22 cellular contexts compared by ENCODE assay signal in genomic region chr6:10713962-10714361, GRCh38. TPM values are rescaled to one million over a fixed set of nuclear protein-coding genes. Genes with fewer than 3 reads are reported as not detected.
"Had no signal": no experiment of that assay in that cellular context is flagged by ENCODE, and none has a peak within 500 bp of the region (broad histone marks: within the 10 kb centered on the region; RNA-seq: fewer than 3 reads in every experiment).

No MANE protein-coding gene starts in this region.

- H3K27ac ChIP-seq: body of pancreas, heart left ventricle, neutrophil, ovary, prostate gland, stomach, suprapubic skin, transverse colon had no signal

- H3K4me1 ChIP-seq: body of pancreas, heart left ventricle, prostate gland, stomach, suprapubic skin, transverse colon had no signal

- H3K9me3 ChIP-seq: body of pancreas, neutrophil, ovary, prostate gland, suprapubic skin, transverse colon had no signal

- H3K27me3 Mint-ChIP-seq: activated CD4-positive, alpha-beta T cell treated with anti-CD3 and anti-CD28 coated beads, Interleukin-2, amount 10 ng/mL, durations not matched to agents 24 days and 14 days; activated naive CD4-positive, alpha-beta T cell treated with anti-CD3 and anti-CD28 coated beads, Interleukin-2, amount 10 ng/mL, durations not matched to agents 7 days and 5 days; dendritic cell treated with granulocyte-macrophage colony-stimulating factor and Interleukin-4, amounts not matched to agents 40 ng/mL and 50 ng/mL, for 4 days; T-cell had no signal

- H3K4me3 Mint-ChIP-seq: activated CD4-positive, alpha-beta T cell treated with anti-CD3 and anti-CD28 coated beads, Interleukin-2, amount 10 ng/mL, durations not matched to agents 24 days and 14 days; activated naive CD4-positive, alpha-beta T cell treated with anti-CD3 and anti-CD28 coated beads, Interleukin-2, amount 10 ng/mL, durations not matched to agents 7 days and 5 days; activated T-cell treated with anti-CD3 and anti-CD28 coated beads, Interleukin-2, amount 50 U/mL, for 72 hours; dendritic cell treated with granulocyte-macrophage colony-stimulating factor and Interleukin-4, amounts not matched to agents 40 ng/mL and 50 ng/mL, for 4 days; natural killer cell; T-cell had no signal

- ATAC-seq: activated T-cell treated with anti-CD3 and anti-CD28 coated beads, Interleukin-2, amount 50 U/mL, for 72 hours; body of pancreas; heart left ventricle; natural killer cell; T-cell had no signal

- H3K27me3 ChIP-seq: body of pancreas, heart left ventricle, neutrophil, ovary, stomach, suprapubic skin, transverse colon had no signal

- H3K9me3 Mint-ChIP-seq: natural killer cell, T-cell had no signal

- H3K27ac Mint-ChIP-seq: activated CD4-positive, alpha-beta T cell treated with anti-CD3 and anti-CD28 coated beads, Interleukin-2, amount 10 ng/mL, durations not matched to agents 24 days and 14 days; activated naive CD4-positive, alpha-beta T cell treated with anti-CD3 and anti-CD28 coated beads, Interleukin-2, amount 10 ng/mL, durations not matched to agents 7 days and 5 days; activated T-cell treated with anti-CD3 and anti-CD28 coated beads, Interleukin-2, amount 50 U/mL, for 72 hours; dendritic cell treated with granulocyte-macrophage colony-stimulating factor and Interleukin-4, amounts not matched to agents 40 ng/mL and 50 ng/mL, for 4 days; natural killer cell; T-cell had no signal

- H3K4me3 ChIP-seq: body of pancreas, heart left ventricle, ovary, prostate gland, stomach, suprapubic skin, transverse colon had no signal

- DNase-seq: activated CD4-positive, alpha-beta T cell treated with anti-CD3 and anti-CD28 coated beads, Interleukin-2, amount 10 ng/mL, durations not matched to agents 24 days and 14 days; activated CD4-positive, CD25-positive, alpha-beta regulatory T cell; activated CD8-positive, alpha-beta memory T cell treated with anti-CD3 and anti-CD28 coated beads, Interleukin-2, amount 50 U/mL, for 48 hours; activated effector memory CD4-positive, alpha-beta T cell treated with anti-CD3 and anti-CD28 coated beads, Interleukin-2, amount 50 U/mL, for 16 hours; activated naive CD4-positive, alpha-beta T cell treated with anti-CD3 and anti-CD28 coated beads, Interleukin-2, amount 10 ng/mL, durations not matched to agents 7 days and 5 days; activated T-cell treated with anti-CD3 and anti-CD28 coated beads, Interleukin-2, amount 50 U/mL, for 72 hours; anterior cingulate cortex; body of pancreas; effector CD4-positive, alpha-beta T cell; heart left ventricle; midbrain; natural killer cell; ovary; stimulated activated CD4-positive, alpha-beta T cell treated with anti-CD3 and anti-CD28 coated beads, Interleukin-2, amount 100 ng/mL, for 48 hours; stomach; T-cell; transverse colon had no signal

- H3K36me3 ChIP-seq: ovary, prostate gland had no signal

RNA-seq across cellular contexts. Expression of gene C6orf52, which starts 19.5 kb away (rescaled TPM):
- total RNA-seq: body of pancreas, fibroblast of villous mesenchyme, suprapubic skin, transverse colon had no signal
